ENCODE assay signal across 1 cellular context in genomic region chr15:66254364-66255292, GRCh38.
TF ChIP-seq lines count a peak whose summit lies in the region.

No MANE protein-coding gene starts in this region.

TF ChIP-seq in GM23338, 12 proteins besides CTCF, POLR2A, EP300 and RAD21 (continued from another document):
- TF ChIP-seq ZNF462 (CRISPR knock-in tag; IDR thresholded peaks at IDR 0.05): no peak
- no peak for TF ChIP-seq ZNF331 (CRISPR knock-in tag; IDR thresholded peaks at IDR 0.05; ENCODE audit: low read depth)
- no peak for TF ChIP-seq POLR2AphosphoS5 (IDR thresholded peaks at IDR 0.05; ENCODE audit: low read depth)
- peak; percentile 22 for TF ChIP-seq EZH2phosphoT487 (IDR thresholded peaks at IDR 0.05; ENCODE audit: unreplicated experiment)
- TF ChIP-seq JUNB (IDR thresholded peaks at IDR 0.05; ENCODE audit: unreplicated experiment): no peak
- TF ChIP-seq EZH2 (IDR thresholded peaks at IDR 0.05; ENCODE audit: low read depth, unreplicated experiment): peak; percentile 64
